Comparison of ENCODE assay signal across 13 cellular contexts in genomic region chr6:116393430-116393829, GRCh38. TPM values are rescaled to one million over a fixed set of nuclear protein-coding genes. Genes with fewer than 3 reads are reported as not detected.
DNase-seq lines count a peak whose midpoint lies in the region; TF ChIP-seq lines count a peak whose summit lies in the region.
"Had no signal": no experiment of that assay in that cellular context is flagged by ENCODE, and none has a peak within 500 bp of the region (broad histone marks: within the 10 kb centered on the region; RNA-seq: fewer than 3 reads in every experiment).

No MANE protein-coding gene starts in this region.

- H3K27me3 Mint-ChIP-seq in MCF 10A (ENCODE audit: insufficient read depth, unreplicated experiment) (no peaks in the 10 kb centered on the region), glutamatergic neuron (ENCODE audit: unreplicated experiment) (no peaks in the 10 kb centered on the region)

- H3K4me1 Mint-ChIP-seq in MCF 10A (ENCODE audit: insufficient read depth, unreplicated experiment) (peaks cover 28% of the 10 kb centered on the region), glutamatergic neuron (ENCODE audit: low read depth, unreplicated experiment) (peaks cover 2% of the 10 kb centered on the region)

- CTCF ChIA-PET in MCF 10A (lab: Yijun Ruan, JAX) (interaction anchor here (0.7 to 1.6 kb wide), 7 partner anchors 10 to 174 kb away, joined by 3 to 7 read pairs (median 3); no protein-coding TSS in a partner anchor), mammary epithelial cell (lab: Charles Lee; ENCODE audit: low non-redundant PET) (no interaction called here)

- peak; percentile 23 for DNase-seq in MCF 10A (ENCODE audit: unreplicated experiment)
- no peak for DNase-seq in mammary epithelial cell
- peak; percentile 63 for DNase-seq in NCI-H69 (lab: John Stamatoyannopoulos, UW)
- DNase-seq in fibroblast of peridontal ligament (ENCODE audit: extremely low read depth) = peak; percentile 16
- DNase-seq in DMS79 treated with DMSO at 0.1 percent for 48 hours (lab: John Stamatoyannopoulos, UW) = no peak
- DNase-seq in glutamatergic neuron = no peak
- DNase-seq in NCI-H1417 (lab: John Stamatoyannopoulos, UW) = no peak
- no peak for DNase-seq in NCI-H1417 treated with DMSO at 0.1 percent for 48 hours (lab: John Stamatoyannopoulos, UW)
- DNase-seq: kidney glomerular epithelial cell, NCI-H1092, RPMI8226, small intestine had no signal

- BruUV-seq in MCF 10A (replicated peaks; lab: Mats Ljungman, UMichigan) (no TSS peak), mammary epithelial cell (replicated peaks; lab: Mats Ljungman, UMichigan) (no TSS peak)

- dilution Hi-C loops in mammary epithelial cell (cut with HindIII; ENCODE audit: low sequenced_read_pairs) = no loop called here

- H4K20me1 ChIP-seq in mammary epithelial cell (ENCODE audit: insufficient read depth, low read length) = no peaks in the 10 kb centered on the region

- H3K9me3 ChIP-seq in mammary epithelial cell (replicated peaks; ENCODE audit: insufficient read depth, low read length) = no peaks in the 10 kb centered on the region

- in situ Hi-C loops in mammary epithelial cell (cut with MboI; ENCODE audit: low sequenced_read_pairs in 2 of 2) = no loop called here

- no peaks in the 10 kb centered on the region for H3K9me3 Mint-ChIP-seq in MCF 10A (ENCODE audit: unreplicated experiment)
- no peaks in the 10 kb centered on the region for H3K9me3 Mint-ChIP-seq in glutamatergic neuron (ENCODE audit: unreplicated experiment)

- no peak overlapping the region for H3K4me2 ChIP-seq in mammary epithelial cell (ENCODE audit: insufficient read depth, low read depth, low read length)

- no peak overlapping the region for H3K27ac ChIP-seq in mammary epithelial cell (ENCODE audit: insufficient read depth, low read depth, low read length)

- TF ChIP-seq CTCF in MCF 10A (IDR thresholded peaks at IDR 0.05; ENCODE audit: unreplicated experiment) (peak; percentile 5), mammary epithelial cell (conservative IDR thresholded peaks at IDR 0.05 in 1 of 2, IDR thresholded peaks at IDR 0.05 in 1 of 2; ENCODE audit: extremely low read depth in 1 of 2, insufficient read depth in 1 of 2, low read depth in 1 of 2, low read length in 2 of 2) (peak in 1 of 2 donors; percentile 18), glutamatergic neuron (IDR thresholded peaks at IDR 0.05; ENCODE audit: partially characterized antibody, unreplicated experiment) (no peak)

- H3K27me3 ChIP-seq in mammary epithelial cell (ENCODE audit: insufficient read depth, low read length) = no peaks in the 10 kb centered on the region

- H3K36me3 ChIP-seq in mammary epithelial cell (ENCODE audit: insufficient read depth, low read length) = no peaks in the 10 kb centered on the region

- H2AFZ ChIP-seq in mammary epithelial cell (ENCODE audit: low read depth, low read length) = no peak overlapping the region

- H3K79me2 ChIP-seq in mammary epithelial cell (ENCODE audit: insufficient read depth, low read length) = peaks cover 96% of the 10 kb centered on the region

- POLR2A ChIA-PET in MCF 10A (lab: Yijun Ruan, JAX) = interaction anchor here (0.6 to 2.4 kb wide), 8 partner anchors 9 to 171 kb away, joined by 3 to 16 read pairs (median 5); partner anchors contain the start of genes DSE and TSPYL1

- intact Hi-C loops in MCF 10A (cut with micrococcal nuclease) = no loop called here
- intact Hi-C loops in mammary epithelial cell (cut with micrococcal nuclease) = no loop called here

- H3K9ac ChIP-seq in mammary epithelial cell (ENCODE audit: insufficient read depth, low read length) = no peak overlapping the region

- no peak overlapping the region for H3K4me3 ChIP-seq in mammary epithelial cell (replicated peaks in 1 of 3; ENCODE audit: insufficient read depth in 1 of 3, low read depth in 2 of 3, low read length in 3 of 3)
- H3K4me3 ChIP-seq: coronary artery had no signal

- H3K36me3 Mint-ChIP-seq in MCF 10A (ENCODE audit: insufficient read depth, unreplicated experiment) (no peaks in the 10 kb centered on the region), glutamatergic neuron (ENCODE audit: unreplicated experiment) (no peaks in the 10 kb centered on the region)

- H3K27ac Mint-ChIP-seq in MCF 10A (ENCODE audit: low read depth, unreplicated experiment) (peak overlapping the region; percentile 7), glutamatergic neuron (ENCODE audit: unreplicated experiment) (no peak overlapping the region)

- WGBS in mammary epithelial cell (ENCODE audit: low coverage, missing lambda C conversion rate) = 100% methylated on average over 1 of the region's 1 CpG

- H3K4me3 Mint-ChIP-seq in MCF 10A (ENCODE audit: unreplicated experiment) = no peak overlapping the region
- H3K4me3 Mint-ChIP-seq in glutamatergic neuron (ENCODE audit: unreplicated experiment) = no peak overlapping the region

- H3K4me1 ChIP-seq in mammary epithelial cell (ENCODE audit: insufficient read depth, low read length) = peaks cover 42% of the 10 kb centered on the region

RNA-seq across cellular contexts. Expression of gene DSE, which starts 22.7 kb away (rescaled TPM):
- total RNA-seq in MCF 10A (2022) = 66.0 and 86.5 TPM in 2 replicates
- total RNA-seq in mammary epithelial cell = 100 to 1,000 TPM; 116 to 175 TPM
- 66.9 TPM for polyA plus RNA-seq in mammary epithelial cell
- polyA minus RNA-seq in mammary epithelial cell = 137 TPM
- total RNA-seq in glutamatergic neuron (ENCODE audit: unreplicated experiment) = 12.0 TPM

Comparison
In these comparisons a context has a peak if more than half of its experiments do, and no peak if none do; other contexts are left out.
1. DNase-seq: peak in MCF 10A (single experiment), NCI-H69 (single experiment) and fibroblast of peridontal ligament (single experiment); none in mammary epithelial cell (single experiment), DMS79 treated with DMSO at 0.1 percent for 48 hours (single experiment), glutamatergic neuron (single experiment), NCI-H1417 (0 of 3) and NCI-H1417 treated with DMSO at 0.1 percent for 48 hours (single experiment).